29 cellular contexts compared by ENCODE assay signal in genomic region chr1:38814984-38815464, GRCh38.
"Had no signal": no experiment of that assay in that cellular context is flagged by ENCODE, and none has a peak within 500 bp of the region (broad histone marks: within the 10 kb centered on the region; RNA-seq: fewer than 3 reads in every experiment).

No MANE protein-coding gene starts in this region.

- H3K4me3 ChIP-seq: ascending aorta, cardiac muscle cell, coronary artery, SJSA1 had no signal

- H3K9me3 Mint-ChIP-seq: activated CD4-positive, alpha-beta T cell treated with anti-CD3 and anti-CD28 coated beads, Interleukin-2, amount 10 ng/mL, durations not matched to agents 24 days and 14 days; activated CD8-positive, alpha-beta T cell treated with anti-CD3 and anti-CD28 coated beads for 36 hours; activated naive CD4-positive, alpha-beta T cell treated with anti-CD3 and anti-CD28 coated beads, Interleukin-2, amount 50 U/mL, for 24 hours; activated naive CD8-positive, alpha-beta T cell treated with anti-CD3 and anti-CD28 coated beads, Interleukin-2, amount 10 ng/mL, durations not matched to agents 7 days and 5 days; activated T-cell treated with anti-CD3 and anti-CD28 coated beads, Interleukin-2, amount 50 U/mL, for 72 hours; activated T-helper 17 cell treated with anti-CD3 and anti-CD28 coated beads, Interleukin-2, amount 50 U/mL, for 72 hours; central memory CD8-positive, alpha-beta T cell; T-helper 1 cell treated with Interleukin-12 subunit alpha and Interleukin-12 subunit beta and Interleukin-4 antibody, amounts not matched to agents 30 μg/mL and 1 μg/mL, for 36 hours; T-helper 2 cell treated with Interferon-gamma antibody and Interleukin-4, amounts not matched to agents 5 μg/mL and 100 μg/mL, for 36 hours had no signal

- H3K36me3 Mint-ChIP-seq: activated naive CD4-positive, alpha-beta T cell treated with anti-CD3 and anti-CD28 coated beads, Interleukin-2, amount 50 U/mL, for 24 hours; activated naive CD8-positive, alpha-beta T cell treated with anti-CD3 and anti-CD28 coated beads, Interleukin-2, amount 10 ng/mL, durations not matched to agents 7 days and 5 days had no signal

- H3K4me1 Mint-ChIP-seq: central memory CD8-positive, alpha-beta T cell had no signal

- DNase-seq: activated CD4-positive, alpha-beta T cell treated with anti-CD3 and anti-CD28 coated beads, Interleukin-2, amount 10 ng/mL, durations not matched to agents 24 days and 14 days; activated CD4-positive, alpha-beta T cell treated with anti-CD3 and anti-CD28 coated beads, Interleukin-2, amount 50 U/mL, for 4 hours; activated CD8-positive, alpha-beta T cell treated with anti-CD3 and anti-CD28 coated beads for 36 hours; activated gamma-delta T cell; activated naive CD4-positive, alpha-beta T cell treated with Interleukin-2 at 50 U/mL for 16 hours; activated naive CD8-positive, alpha-beta T cell treated with anti-CD3 and anti-CD28 coated beads, Interleukin-2, amount 10 ng/mL, durations not matched to agents 7 days and 5 days; activated T-cell treated with anti-CD3 and anti-CD28 coated beads, Interleukin-2, amount 50 U/mL, for 1 hour; activated T-cell treated with anti-CD3 and anti-CD28 coated beads, Interleukin-2, amount 50 U/mL, for 72 hours; amygdala; NCI-H1092 treated with DMSO at 0.1 percent for 48 hours; NCI-H146; NCI-H187; NCI-H2029 treated with DMSO at 0.1 percent for 48 hours; NCI-H2107; NCI-H510A; NCI-H526; NCI-H748 treated with DMSO at 0.1 percent for 48 hours; RPMI8226; SHP77 treated with DMSO at 0.1 percent for 48 hours; SK-N-SH had no signal

- H3K27ac Mint-ChIP-seq: activated CD4-positive, alpha-beta T cell treated with anti-CD3 and anti-CD28 coated beads, Interleukin-2, amount 10 ng/mL, durations not matched to agents 24 days and 14 days; activated CD8-positive, alpha-beta T cell treated with anti-CD3 and anti-CD28 coated beads for 36 hours; activated naive CD4-positive, alpha-beta T cell treated with anti-CD3 and anti-CD28 coated beads, Interleukin-2, amount 50 U/mL, for 24 hours; activated naive CD8-positive, alpha-beta T cell treated with anti-CD3 and anti-CD28 coated beads, Interleukin-2, amount 10 ng/mL, durations not matched to agents 7 days and 5 days; activated T-cell treated with anti-CD3 and anti-CD28 coated beads, Interleukin-2, amount 50 U/mL, for 72 hours; activated T-helper 17 cell treated with anti-CD3 and anti-CD28 coated beads, Interleukin-2, amount 50 U/mL, for 72 hours; T-helper 1 cell treated with Interleukin-12 subunit alpha and Interleukin-12 subunit beta and Interleukin-4 antibody, amounts not matched to agents 30 μg/mL and 1 μg/mL, for 36 hours; T-helper 2 cell treated with Interferon-gamma antibody and Interleukin-4, amounts not matched to agents 5 μg/mL and 100 μg/mL, for 36 hours had no signal

- H3K4me3 Mint-ChIP-seq: activated CD4-positive, alpha-beta T cell treated with anti-CD3 and anti-CD28 coated beads, Interleukin-2, amount 10 ng/mL, durations not matched to agents 24 days and 14 days; activated CD8-positive, alpha-beta T cell treated with anti-CD3 and anti-CD28 coated beads for 36 hours; activated naive CD4-positive, alpha-beta T cell treated with anti-CD3 and anti-CD28 coated beads, Interleukin-2, amount 50 U/mL, for 24 hours; central memory CD8-positive, alpha-beta T cell had no signal
